28 cellular contexts compared by ENCODE assay signal in genomic region chr10:6212806-6213205, GRCh38. TPM values are rescaled to one million over a fixed set of nuclear protein-coding genes. Genes with fewer than 3 reads are reported as not detected.
DNase-seq lines count a peak whose midpoint lies in the region; ATAC-seq, FAIRE-seq and TF ChIP-seq lines count a peak whose summit lies in the region.
"Had no signal": no experiment of that assay in that cellular context is flagged by ENCODE, and none has a peak within 500 bp of the region (broad histone marks: within the 10 kb centered on the region; RNA-seq: fewer than 3 reads in every experiment).

No MANE protein-coding gene starts in this region.

- H3K4me2 ChIP-seq in GM23248 (ENCODE audit: unreplicated experiment) (no peak overlapping the region), astrocyte (ENCODE audit: low read length) (no peak overlapping the region)

- DNase-seq in GM23248: no peak
- no peak for DNase-seq in astrocyte (ENCODE audit: low read depth)
- peak; percentile 18 for DNase-seq in midbrain (lab: John Stamatoyannopoulos, UW)
- DNase-seq in stimulated activated naive B cell treated with anti-CD40 and anti-IgM and Interleukin-4, amounts not matched to agents 10 μg/mL and 1 μg/mL and 100 μg/mL, for 72 hours: no peak
- no peak for DNase-seq in stimulated activated CD4-positive, alpha-beta T cell treated with anti-CD3 and anti-CD28 coated beads, Interleukin-2, amount 100 ng/mL, for 48 hours
- DNase-seq in activated CD8-positive, alpha-beta T cell treated with anti-CD3 and anti-CD28 coated beads for 36 hours: no peak
- DNase-seq: activated CD4-positive, alpha-beta T cell treated with anti-CD3 and anti-CD28 coated beads for 48 hours; activated CD8-positive, alpha-beta memory T cell treated with anti-CD3 and anti-CD28 coated beads for 24 hours; activated gamma-delta T cell treated with Interleukin-2 at 50 U/mL for 16 hours; activated naive CD8-positive, alpha-beta T cell treated with anti-CD3 and anti-CD28 coated beads, Interleukin-2, amount 10 ng/mL, durations not matched to agents 7 days and 5 days; central memory CD4-positive, alpha-beta T cell; COR-L47; DMS79 treated with DMSO at 0.1 percent for 48 hours; endodermal cell; foreskin fibroblast; GDM1; MV-4-11; NCI-H1436; occipital lobe; SJCRH30; upper lobe of left lung; WERI-Rb-1 had no signal

- intact Hi-C loops in activated CD8-positive, alpha-beta T cell treated with anti-CD3 and anti-CD28 coated beads for 36 hours (cut with micrococcal nuclease): no loop called here

- H3K27me3 Mint-ChIP-seq in astrocyte (ENCODE audit: low read depth, unreplicated experiment): no peaks in the 10 kb centered on the region
- H3K27me3 Mint-ChIP-seq in stimulated activated naive B cell treated with anti-CD40 and anti-IgM and Interleukin-4, amounts not matched to agents 10 μg/mL and 1 μg/mL and 100 μg/mL, for 72 hours: no peaks in the 10 kb centered on the region
- no peaks in the 10 kb centered on the region for H3K27me3 Mint-ChIP-seq in activated CD8-positive, alpha-beta T cell treated with anti-CD3 and anti-CD28 coated beads for 36 hours
- H3K27me3 Mint-ChIP-seq: activated naive CD8-positive, alpha-beta T cell treated with anti-CD3 and anti-CD28 coated beads, Interleukin-2, amount 10 ng/mL, durations not matched to agents 7 days and 5 days; dendritic cell treated with granulocyte-macrophage colony-stimulating factor and Interleukin-4, amounts not matched to agents 40 ng/mL and 50 ng/mL, for 4 days; IgD-negative memory B cell; stimulated activated naive CD8-positive, alpha-beta T cell treated with anti-CD3 and anti-CD28 coated beads, Interleukin-15, Interleukin-2, amounts not matched to agents 100 ng/mL and 50 ng/mL, for 24 hours had no signal

- no peaks in the 10 kb centered on the region for H3K9me2 ChIP-seq in GM23248 (ENCODE audit: insufficient read depth)

- H4K20me1 ChIP-seq in GM23248 (ENCODE audit: insufficient read depth): 0 out of 2 replicates have a peak, but pooled peaks cover 2% of the 10 kb centered on the region
- H4K20me1 ChIP-seq in astrocyte (ENCODE audit: insufficient read depth, low read length): peaks cover 77% of the 10 kb centered on the region

- H3K27me3 ChIP-seq in GM23248 (replicated peaks; ENCODE audit: insufficient read depth) (no peaks in the 10 kb centered on the region), astrocyte (ENCODE audit: insufficient read depth, low read length) (no peaks in the 10 kb centered on the region)
- H3K27me3 ChIP-seq: SJCRH30, upper lobe of left lung had no signal

- POLR2A ChIA-PET in activated CD8-positive, alpha-beta T cell treated with anti-CD3 and anti-CD28 coated beads for 36 hours (lab: Charles Lee): interaction anchor here (0.7 to 3.0 kb wide), 2 partner anchors 10 to 17 kb away, joined by 3 to 8 read pairs; partner anchors contain the start of gene PFKFB3

- 64 to 77% methylated on average over 3 of the region's 3 CpGs for WGBS in GM23248 (ENCODE audit: low coverage in 1 of 2, low lambda C conversion rate in 2 of 2, missing lambda C conversion rate in 2 of 2), 2 experiments

- CTCF ChIA-PET in activated CD8-positive, alpha-beta T cell treated with anti-CD3 and anti-CD28 coated beads for 36 hours (lab: Charles Lee): interaction anchor here (0.9 to 1.4 kb wide), 5 partner anchors 9 to 193 kb away, joined by 3 to 6 read pairs (median 4); partner anchors contain the start of gene PFKFB3

- H3K27ac Mint-ChIP-seq in astrocyte (ENCODE audit: unreplicated experiment): peak overlapping the region; percentile 53
- H3K27ac Mint-ChIP-seq in stimulated activated naive B cell treated with anti-CD40 and anti-IgM and Interleukin-4, amounts not matched to agents 10 μg/mL and 1 μg/mL and 100 μg/mL, for 72 hours: peak overlapping the region; percentile 1
- H3K27ac Mint-ChIP-seq in activated CD8-positive, alpha-beta T cell treated with anti-CD3 and anti-CD28 coated beads for 36 hours: no peak overlapping the region
- H3K27ac Mint-ChIP-seq: activated naive CD8-positive, alpha-beta T cell treated with anti-CD3 and anti-CD28 coated beads, Interleukin-2, amount 10 ng/mL, durations not matched to agents 7 days and 5 days; dendritic cell treated with granulocyte-macrophage colony-stimulating factor and Interleukin-4, amounts not matched to agents 40 ng/mL and 50 ng/mL, for 4 days; endodermal cell; IgD-negative memory B cell; stimulated activated naive CD8-positive, alpha-beta T cell treated with anti-CD3 and anti-CD28 coated beads, Interleukin-15, Interleukin-2, amounts not matched to agents 100 ng/mL and 50 ng/mL, for 24 hours had no signal

- H3K27ac ChIP-seq in GM23248 (0 out of 2 replicates have a peak overlapping the region, but pooled peaks have one; percentile 10), astrocyte (ENCODE audit: low read depth, low read length) (no peak overlapping the region)
- H3K27ac ChIP-seq: SJCRH30, WERI-Rb-1 had no signal

- H3F3A ChIP-seq in GM23248 (ENCODE audit: insufficient read depth): peaks cover 3% of the 10 kb centered on the region; the same call in 1 of the 2 replicates

- no peaks in the 10 kb centered on the region for H3K9me3 Mint-ChIP-seq in astrocyte (ENCODE audit: unreplicated experiment)
- no peaks in the 10 kb centered on the region for H3K9me3 Mint-ChIP-seq in stimulated activated naive B cell treated with anti-CD40 and anti-IgM and Interleukin-4, amounts not matched to agents 10 μg/mL and 1 μg/mL and 100 μg/mL, for 72 hours
- no peaks in the 10 kb centered on the region for H3K9me3 Mint-ChIP-seq in activated CD8-positive, alpha-beta T cell treated with anti-CD3 and anti-CD28 coated beads for 36 hours
- H3K9me3 Mint-ChIP-seq: activated naive CD8-positive, alpha-beta T cell treated with anti-CD3 and anti-CD28 coated beads, Interleukin-2, amount 10 ng/mL, durations not matched to agents 7 days and 5 days; dendritic cell treated with granulocyte-macrophage colony-stimulating factor and Interleukin-4, amounts not matched to agents 40 ng/mL and 50 ng/mL, for 4 days; endodermal cell; IgD-negative memory B cell; stimulated activated naive CD8-positive, alpha-beta T cell treated with anti-CD3 and anti-CD28 coated beads, Interleukin-15, Interleukin-2, amounts not matched to agents 100 ng/mL and 50 ng/mL, for 24 hours had no signal

- no peaks in the 10 kb centered on the region for H3K9me3 ChIP-seq in GM23248 (ENCODE audit: low read depth)
- H3K9me3 ChIP-seq in astrocyte (ENCODE audit: insufficient read depth, low read depth, low read length): no peaks in the 10 kb centered on the region
- H3K9me3 ChIP-seq: SJCRH30, upper lobe of left lung had no signal

- no peak for FAIRE-seq in astrocyte (lab: Jason Lieb, UNC)

- H3K36me3 ChIP-seq in GM23248 (ENCODE audit: low read depth) (peaks cover 19% of the 10 kb centered on the region; the same call in 1 of the 2 replicates), astrocyte (ENCODE audit: insufficient read depth, low read length) (peaks cover 9% of the 10 kb centered on the region)
- H3K36me3 ChIP-seq: SJCRH30, WERI-Rb-1 had no signal

- H3K4me3 ChIP-seq in GM23248 (no peak overlapping the region), astrocyte (ENCODE audit: insufficient read depth, low read depth, low read length) (no peak overlapping the region)
- H3K4me3 ChIP-seq: SJCRH30, upper lobe of left lung had no signal

- H3K36me3 Mint-ChIP-seq in astrocyte (ENCODE audit: low read depth, unreplicated experiment): peaks cover 26% of the 10 kb centered on the region
- H3K36me3 Mint-ChIP-seq in stimulated activated naive B cell treated with anti-CD40 and anti-IgM and Interleukin-4, amounts not matched to agents 10 μg/mL and 1 μg/mL and 100 μg/mL, for 72 hours: peaks cover 35 to 52% of the 10 kb centered on the region in 2 donors
- peaks cover 45% of the 10 kb centered on the region for H3K36me3 Mint-ChIP-seq in activated CD8-positive, alpha-beta T cell treated with anti-CD3 and anti-CD28 coated beads for 36 hours (ENCODE audit: low read depth)

- in situ Hi-C loops in GM23248 (cut with MboI): no loop called here

- TF ChIP-seq CTCF in astrocyte (IDR thresholded peaks at IDR 0.05; ENCODE audit: insufficient read depth, low read depth, low read length): no peak
- no peak for TF ChIP-seq CTCF in activated CD8-positive, alpha-beta T cell treated with anti-CD3 and anti-CD28 coated beads for 36 hours (IDR thresholded peaks at IDR 0.05)

- no peak for ATAC-seq in stimulated activated naive B cell treated with anti-CD40 and anti-IgM and Interleukin-4, amounts not matched to agents 10 μg/mL and 1 μg/mL and 100 μg/mL, for 72 hours (replicated peaks)
- ATAC-seq in HG02610 (IDR thresholded peaks at IDR 0.05; ENCODE audit: unreplicated experiment): no peak
- no peak for ATAC-seq in activated CD8-positive, alpha-beta T cell treated with anti-CD3 and anti-CD28 coated beads for 36 hours
- no peak for ATAC-seq in HG02840 (IDR thresholded peaks at IDR 0.05; ENCODE audit: low FRiP score, unreplicated experiment)
- ATAC-seq: HCT116 had no signal

- H3K4me1 ChIP-seq in GM23248 (ENCODE audit: insufficient read depth): peaks cover 10% of the 10 kb centered on the region
- H3K4me1 ChIP-seq in astrocyte (ENCODE audit: insufficient read depth, low read length): peaks cover 25% of the 10 kb centered on the region
- H3K4me1 ChIP-seq: SJCRH30 had no signal

- no peak overlapping the region for H3K4me3 Mint-ChIP-seq in astrocyte (ENCODE audit: unreplicated experiment)
- H3K4me3 Mint-ChIP-seq in stimulated activated naive B cell treated with anti-CD40 and anti-IgM and Interleukin-4, amounts not matched to agents 10 μg/mL and 1 μg/mL and 100 μg/mL, for 72 hours: no peak overlapping the region
- no peak overlapping the region for H3K4me3 Mint-ChIP-seq in activated CD8-positive, alpha-beta T cell treated with anti-CD3 and anti-CD28 coated beads for 36 hours
- H3K4me3 Mint-ChIP-seq: activated naive CD8-positive, alpha-beta T cell treated with anti-CD3 and anti-CD28 coated beads, Interleukin-2, amount 10 ng/mL, durations not matched to agents 7 days and 5 days; dendritic cell treated with granulocyte-macrophage colony-stimulating factor and Interleukin-4, amounts not matched to agents 40 ng/mL and 50 ng/mL, for 4 days; endodermal cell; IgD-negative memory B cell; stimulated activated naive CD8-positive, alpha-beta T cell treated with anti-CD3 and anti-CD28 coated beads, Interleukin-15, Interleukin-2, amounts not matched to agents 100 ng/mL and 50 ng/mL, for 24 hours had no signal

- H3K79me2 ChIP-seq in GM23248 (ENCODE audit: insufficient read depth) (peaks cover 61% of the 10 kb centered on the region), astrocyte (ENCODE audit: insufficient read depth, low read length) (peaks cover 69% of the 10 kb centered on the region)

- H3K9ac ChIP-seq in GM23248 (peak overlapping the region; percentile 61), astrocyte (ENCODE audit: low read length) (no peak overlapping the region)

- H3K4me1 Mint-ChIP-seq in astrocyte (ENCODE audit: low read depth, unreplicated experiment): peaks cover 20% of the 10 kb centered on the region
- H3K4me1 Mint-ChIP-seq in stimulated activated naive B cell treated with anti-CD40 and anti-IgM and Interleukin-4, amounts not matched to agents 10 μg/mL and 1 μg/mL and 100 μg/mL, for 72 hours: peaks cover 11 to 17% of the 10 kb centered on the region in 2 donors
- H3K4me1 Mint-ChIP-seq in activated CD8-positive, alpha-beta T cell treated with anti-CD3 and anti-CD28 coated beads for 36 hours (ENCODE audit: low read depth): peaks cover 13% of the 10 kb centered on the region

- H2AFZ ChIP-seq in GM23248 (no peak overlapping the region), astrocyte (ENCODE audit: low read depth, low read length) (no peak overlapping the region)

RNA-seq across cellular contexts. Expression of gene PFKFB3, which starts 10.1 kb away (rescaled TPM):
- total RNA-seq in GM23248 (2014; rRNA removed; shearing (Covaris generic)): 14.5 and 23.6 TPM in 2 replicates
- 23.5 and 23.7 TPM in 2 replicates for polyA plus RNA-seq in GM23248 (2016; fragmentation: Nextera tagmentation; extraction: Ambion mirVana)
- 52.4 and 53.4 TPM in 2 replicates for total RNA-seq in astrocyte
- total RNA-seq in activated CD8-positive, alpha-beta T cell treated with anti-CD3 and anti-CD28 coated beads for 36 hours: 100 to 1,000 TPM; 107 to 117 TPM
